In the genomic region with DNA sequence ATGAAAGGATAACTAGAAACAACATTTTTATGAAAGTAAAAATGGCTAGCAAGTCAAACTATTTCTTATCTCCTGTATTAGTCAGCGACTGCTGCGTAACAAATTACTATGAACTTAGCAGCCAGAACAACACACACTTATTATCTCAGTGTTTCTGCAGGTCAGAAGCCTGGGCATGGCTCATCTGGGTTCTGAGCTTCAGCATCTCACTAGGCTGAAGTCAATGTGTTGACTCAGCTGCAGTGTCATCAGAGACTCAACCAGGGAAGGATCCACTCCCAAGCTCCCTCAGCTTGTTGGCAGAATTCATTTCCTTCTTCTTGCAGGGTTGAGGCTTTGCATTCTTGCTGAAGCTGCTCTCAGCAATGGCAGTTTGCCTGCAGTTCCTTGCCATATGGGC, we compare ENCODE assay signal across 1 cellular context.
TF ChIP-seq lines count a peak whose summit lies in the region.

No MANE protein-coding gene starts in this region.

TF ChIP-seq in HepG2, 621 proteins besides CTCF, POLR2A, EP300 and RAD21:
- no peak for TF ChIP-seq CENPT (CRISPR knock-in tag; IDR thresholded peaks at IDR 0.05; ENCODE audit: low read depth)
- peak; percentile 88 for TF ChIP-seq RBAK (CRISPR knock-in tag; IDR thresholded peaks at IDR 0.05)
